ENCODE assay signal across 13 cellular contexts in genomic region chr16:78105517-78105916, GRCh38.
"Had no signal": no experiment of that assay in that cellular context is flagged by ENCODE, and none has a peak within 500 bp of the region (broad histone marks: within the 10 kb centered on the region; RNA-seq: fewer than 3 reads in every experiment).

No MANE protein-coding gene starts in this region.

- DNase-seq: activated CD4-positive, alpha-beta T cell treated with anti-CD3 and anti-CD28 coated beads for 1 hour; activated CD4-positive, alpha-beta T cell treated with anti-CD3 and anti-CD28 coated beads, Interleukin-2, amount 50 U/mL, for 48 hours; activated naive CD4-positive, alpha-beta T cell; activated naive CD8-positive, alpha-beta T cell treated with anti-CD3 and anti-CD28 coated beads, Interleukin-2, amount 50 U/mL, for 24 hours; central memory CD4-positive, alpha-beta T cell; effector memory CD8-positive, alpha-beta T cell; erythroblast; lower lobe of right lung; naive B cell; stimulated activated CD4-positive, alpha-beta T cell treated with anti-CD3 and anti-CD28 coated beads, Interleukin-12 subunit alpha, Interleukin-12 subunit beta, amount 100 ng/mL, for 4 hours; stimulated activated naive CD4-positive, alpha-beta T cell treated with Interleukin-2 at 50 U/mL for 16 hours; upper lobe of right lung had no signal

- ATAC-seq: activated naive CD8-positive, alpha-beta T cell treated with anti-CD3 and anti-CD28 coated beads, Interleukin-2, amount 50 U/mL, for 24 hours; effector memory CD8-positive, alpha-beta T cell; lower lobe of right lung; sciatic nerve; upper lobe of right lung had no signal
